ENCODE assay signal across 8 cellular contexts in the genomic region with DNA sequence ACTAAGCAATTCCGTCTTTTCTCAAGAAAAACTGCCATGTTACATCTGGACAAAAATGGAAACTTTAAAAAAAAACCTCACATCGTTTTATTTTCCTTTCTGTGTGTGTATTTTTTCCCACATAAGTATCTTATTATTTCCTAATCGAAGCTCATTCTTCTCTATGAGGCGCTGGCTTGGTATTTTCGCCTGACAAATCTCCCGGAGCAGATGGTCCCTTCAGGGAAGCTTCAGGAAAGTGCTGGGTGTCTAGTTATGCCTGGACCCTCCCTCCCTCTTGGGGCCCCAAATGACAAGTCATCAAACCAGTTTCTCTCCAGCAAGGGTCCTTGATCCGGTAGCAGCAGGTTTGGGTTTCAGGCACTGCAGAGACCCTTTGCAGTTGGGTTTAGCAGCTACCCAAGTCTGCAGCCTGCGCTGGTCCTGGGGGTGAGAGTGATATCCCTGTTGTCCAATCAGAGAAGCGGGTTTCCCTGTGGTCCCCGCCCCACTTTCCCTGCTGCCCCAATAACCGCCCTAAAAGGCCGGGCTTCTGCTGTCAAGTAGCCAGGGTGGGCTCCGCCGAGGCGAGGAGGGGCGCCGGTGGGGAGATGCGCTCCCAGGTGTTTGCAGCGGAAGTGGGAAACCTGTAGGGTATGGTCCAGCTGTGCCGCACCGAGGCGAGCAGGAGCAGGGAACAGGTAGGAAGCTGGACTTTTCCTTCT. TPM values are rescaled to one million over a fixed set of nuclear protein-coding genes. Genes with fewer than 3 reads are reported as not detected.
DNase-seq lines count a peak whose midpoint lies in the region; ATAC-seq and TF ChIP-seq lines count a peak whose summit lies in the region.

A gene (plus strand): TSS at position 527 of the 704 bp plus-strand sequence.

- ATAC-seq in HG03196 (IDR thresholded peaks at IDR 0.05; ENCODE audit: unreplicated experiment) = no peak

- WGBS in mesendoderm (ENCODE audit: extremely low coverage, insufficient coverage, low lambda C conversion rate) = no CpG with 5 or more reads among the region's 22 CpGs
- 4% methylated on average over 22 of the region's 22 CpGs for WGBS in urinary bladder

- H3K79me2 ChIP-seq in mesendoderm (ENCODE audit: control insufficient read depth, insufficient read depth, low read length) = no peaks in the 10 kb centered on the region

- H3K27me3 ChIP-seq in mesendoderm (ENCODE audit: insufficient read depth, low read length, poor library complexity) = no peaks in the 10 kb centered on the region

- H3K27ac ChIP-seq in mesendoderm (ENCODE audit: low read depth, low read length) = no peak within 1 kb of the TSS
- no peak within 1 kb of the TSS for H3K27ac ChIP-seq in urinary bladder (ENCODE audit: low read depth)

- no peak within 1 kb of the TSS for H3K4ac ChIP-seq in mesendoderm (ENCODE audit: low read depth, low read length)

- POLR2A ChIA-PET in HEK293T (lab: Yijun Ruan, JAX) = no interaction called here

- no peak within 1 kb of the TSS for H4K8ac ChIP-seq in mesendoderm (ENCODE audit: low read depth, low read length)

- CTCF ChIA-PET in HEK293T (lab: Yijun Ruan, JAX) = no interaction called here

- no peak for TF ChIP-seq CTCF in epithelial cell of esophagus (IDR thresholded peaks at IDR 0.05; ENCODE audit: insufficient read depth, low read depth, low read length, missing control alignments)

- peak within 1 kb of the TSS; percentile 54 for H3K4me2 ChIP-seq in mesendoderm (ENCODE audit: low read length)

- no peak within 1 kb of the TSS for H3K23ac ChIP-seq in mesendoderm (ENCODE audit: low read length)

- no peak within 1 kb of the TSS for H4K5ac ChIP-seq in mesendoderm (ENCODE audit: low read length)

- H3K4me3 ChIP-seq in epithelial cell of esophagus (ENCODE audit: low read length) (peak within 1 kb of the TSS; percentile 67), mesendoderm (ENCODE audit: low read length) (peak within 1 kb of the TSS; percentile 64), urinary bladder (ENCODE audit: low read depth, low read length) (peak within 1 kb of the TSS; percentile 74)

- no peaks in the 10 kb centered on the region for H3K79me1 ChIP-seq in mesendoderm (ENCODE audit: low read length)

- no peak within 1 kb of the TSS for H3K18ac ChIP-seq in mesendoderm (ENCODE audit: low read length)

- H2BK5ac ChIP-seq in mesendoderm (ENCODE audit: low read length) = no peak within 1 kb of the TSS

- H2BK120ac ChIP-seq in mesendoderm (ENCODE audit: low read depth, low read length) = no peak within 1 kb of the TSS

- H3K56ac ChIP-seq in mesendoderm (ENCODE audit: low read length) = peak within 1 kb of the TSS; percentile 26

- H2AK5ac ChIP-seq in mesendoderm (ENCODE audit: low read length) = no peak within 1 kb of the TSS

- H3K9ac ChIP-seq in mesendoderm (ENCODE audit: low read length) = no peak within 1 kb of the TSS

- H2BK15ac ChIP-seq in mesendoderm (replicated peaks; ENCODE audit: low read depth) = no peak within 1 kb of the TSS

- H3K36me3 ChIP-seq in mesendoderm (ENCODE audit: control insufficient read depth, insufficient read depth, low read length) (no peaks in the 10 kb centered on the region), urinary bladder (ENCODE audit: insufficient read depth) (no peaks in the 10 kb centered on the region)

- H3K4me1 ChIP-seq in mesendoderm (ENCODE audit: control insufficient read depth, low read depth, low read length) (no peaks in the 10 kb centered on the region), urinary bladder (ENCODE audit: insufficient read depth) (no peaks in the 10 kb centered on the region)

- DNase-seq in DMS 273 treated with DMSO at 0.1 percent for 48 hours (lab: John Stamatoyannopoulos, UW) = peak; percentile 79
- peak; percentile 95 for DNase-seq in HEK293T (ENCODE audit: extremely low spot score)
- peak; percentile 83 for DNase-seq in NCI-H748 (lab: John Stamatoyannopoulos, UW; ENCODE audit: unreplicated experiment)
- peak; percentile 84 for DNase-seq in epithelial cell of esophagus (ENCODE audit: low read depth)
- peak; percentile 93 for DNase-seq in mesendoderm
- no peak for DNase-seq in effector CD4-positive, alpha-beta T cell

TF ChIP-seq in HEK293T, 16 proteins besides CTCF, POLR2A, EP300 and RAD21:
- TF ChIP-seq LEF1 (IDR thresholded peaks at IDR 0.05; ENCODE audit: borderline replicate concordance) (no peak), FOXK2 (IDR thresholded peaks at IDR 0.05) (no peak)
- TF ChIP-seq, protein P1, sequence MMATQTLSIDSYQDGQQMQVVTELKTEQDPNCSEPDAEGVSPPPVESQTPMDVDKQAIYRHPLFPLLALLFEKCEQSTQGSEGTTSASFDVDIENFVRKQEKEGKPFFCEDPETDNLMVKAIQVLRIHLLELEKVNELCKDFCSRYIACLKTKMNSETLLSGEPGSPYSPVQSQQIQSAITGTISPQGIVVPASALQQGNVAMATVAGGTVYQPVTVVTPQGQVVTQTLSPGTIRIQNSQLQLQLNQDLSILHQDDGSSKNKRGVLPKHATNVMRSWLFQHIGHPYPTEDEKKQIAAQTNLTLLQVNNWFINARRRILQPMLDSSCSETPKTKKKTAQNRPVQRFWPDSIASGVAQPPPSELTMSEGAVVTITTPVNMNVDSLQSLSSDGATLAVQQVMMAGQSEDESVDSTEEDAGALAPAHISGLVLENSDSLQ (IDR thresholded peaks at IDR 0.05) = peak; percentile 98

RNA-seq across cellular contexts. Expression of the gene that starts here (rescaled TPM):
- polyA plus RNA-seq in mesendoderm (2013, experiment 1 of 2) = 2.0 TPM
- 1.8 TPM for polyA plus RNA-seq in mesendoderm (2013, experiment 2 of 2)
- total RNA-seq in urinary bladder = 63.4 TPM
- polyA plus RNA-seq in urinary bladder = 67.0 TPM
